ENCODE assay signal across 1 cellular context in genomic region chr2:118250463-118250862, GRCh38.
TF ChIP-seq lines count a peak whose summit lies in the region.

No MANE protein-coding gene starts in this region.

TF ChIP-seq in SK-N-SH treated with all-trans-retinoic acid at 6 μM for 48 hours, 23 proteins besides CTCF, POLR2A, EP300 and RAD21 (continued from another document):
- TF ChIP-seq CSRNP3 (CRISPR knock-in tag; IDR thresholded peaks at IDR 0.05) (no peak), ISL1 (CRISPR knock-in tag; IDR thresholded peaks at IDR 0.05) (no peak), POU6F1 (CRISPR knock-in tag; IDR thresholded peaks at IDR 0.05; ENCODE audit: borderline replicate concordance, low read depth) (no peak)
